Comparison of ENCODE assay signal across 8 cellular contexts in genomic region chr5:163459888-163460561, GRCh38. TPM values are rescaled to one million over a fixed set of nuclear protein-coding genes. Genes with fewer than 3 reads are reported as not detected.
A peak's percentile ranks its signal among the peaks of the same experiment; 100 is the strongest.
DNase-seq lines count a peak whose midpoint lies in the region; ATAC-seq and TF ChIP-seq lines count a peak whose summit lies in the region.

Gene NUDCD2 (minus strand): TSS chr5:163460102. CDS start chr5:163460050, 52 bp downstream.

- peaks cover 2% of the 10 kb centered on the region for H3K4me1 ChIP-seq in right cardiac atrium (ENCODE audit: control insufficient read depth, insufficient read depth, low read length)
- peaks cover 30% of the 10 kb centered on the region for H3K4me1 ChIP-seq in vagina

- H3K36me3 ChIP-seq in vagina, result no peaks in the 10 kb centered on the region

- WGBS in right cardiac atrium, result under 1% methylated on average over 53 of the region's 53 CpGs

- no peaks in the 10 kb centered on the region for H3K27me3 ChIP-seq in right cardiac atrium (ENCODE audit: control insufficient read depth, insufficient read depth)
- H3K27me3 ChIP-seq in vagina, result no peaks in the 10 kb centered on the region

- peak in 1 of 2 donors; percentile 61 for TF ChIP-seq POLR2A in vagina (IDR thresholded peaks at IDR 0.05)

- H3K9me3 ChIP-seq in right cardiac atrium (ENCODE audit: control insufficient read depth, low read length) (no peaks in the 10 kb centered on the region), vagina (no peaks in the 10 kb centered on the region)

- DNase-seq in NCI-H187 (lab: John Stamatoyannopoulos, UW), result peak; percentile 88 to 98
- peak; percentile 89 to 99 (median 92) for DNase-seq in T-helper 2 cell
- peak; percentile 85 to 100 (median 97) for DNase-seq in anterior cingulate cortex (lab: John Stamatoyannopoulos, UW)
- peak; percentile 97 to 99 (median 98) for DNase-seq in right cardiac atrium
- DNase-seq in pulmonary artery endothelial cell (ENCODE audit: low read depth, low spot score), result peak; percentile 97
- DNase-seq in vagina (ENCODE audit: extremely low spot score in 2 of 2), result peak; percentile 99

- peak within 1 kb of the TSS; percentile 82 for H3K4me3 ChIP-seq in right cardiac atrium (ENCODE audit: low read length)
- H3K4me3 ChIP-seq in vagina, result peak within 1 kb of the TSS; percentile 75 to 89

- ATAC-seq in GM18498 (IDR thresholded peaks at IDR 0.05; ENCODE audit: unreplicated experiment) (peak; percentile 79), HG02938 (IDR thresholded peaks at IDR 0.05; ENCODE audit: unreplicated experiment) (peak; percentile 76), right cardiac atrium (peak; percentile 97 to 98)

- no peak for TF ChIP-seq CTCF in vagina (IDR thresholded peaks at IDR 0.05)

- H3K27ac ChIP-seq in right cardiac atrium (ENCODE audit: low read length), result peak within 1 kb of the TSS; percentile 96
- peak within 1 kb of the TSS; percentile 93 for H3K27ac ChIP-seq in vagina

- intact Hi-C loops in right cardiac atrium (cut with DNase I), result loop anchor here in 3 of 4 donors (5.0 to 10.0 kb wide), 3 partner anchors 37 to 45 kb away; partner anchors contain the start of gene MAT2B (in 1 of the 3)
- intact Hi-C loops in vagina (cut with DNase I), result loop anchor here (10.0 kb wide), 1 partner anchor 45 kb away; the partner anchor contains the start of gene MAT2B

RNA-seq across cellular contexts. Expression of gene NUDCD2, which starts in this region (rescaled TPM):
- total RNA-seq in right cardiac atrium, result 10 to 100 TPM; 12.9 to 17.3 (median 14.9) TPM
- polyA plus RNA-seq in right cardiac atrium, result 4.2 TPM
- 8.1 and 10.0 TPM in 2 replicates for total RNA-seq in pulmonary artery endothelial cell
- 4.4 TPM for total RNA-seq in vagina

Comparison
In these comparisons a context has a peak if more than half of its experiments do, and no peak if none do; other contexts are left out.
1. Peak in every context shown above with its lines: DNase-seq, ATAC-seq, H3K4me3 ChIP-seq and H3K27ac ChIP-seq.